In the genomic region with DNA sequence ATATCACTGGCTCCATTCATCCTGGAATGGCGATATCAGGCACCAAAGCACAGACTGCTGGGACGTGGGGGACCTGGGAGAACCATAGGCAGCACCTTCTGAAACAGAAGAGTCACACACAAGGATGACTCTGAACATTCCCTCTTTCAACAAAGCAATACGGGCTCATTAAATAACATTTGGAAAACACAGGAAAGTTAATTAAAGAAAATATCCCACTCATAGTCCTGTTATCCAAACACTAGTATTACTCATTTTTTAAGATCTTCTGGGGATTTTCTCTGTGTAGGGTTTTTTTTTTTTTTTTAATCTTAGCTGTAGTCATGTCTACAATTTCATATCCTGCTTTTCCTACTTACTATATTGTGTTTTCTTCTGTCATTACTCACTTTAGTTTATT, we compare ENCODE assay signal across 23 cellular contexts.
DNase-seq lines count a peak whose midpoint lies in the region; ATAC-seq, FAIRE-seq and TF ChIP-seq lines count a peak whose summit lies in the region.
"Had no signal": no experiment of that assay in that cellular context is flagged by ENCODE, and none has a peak within 500 bp of the region (broad histone marks: within the 10 kb centered on the region; RNA-seq: fewer than 3 reads in every experiment).

No MANE protein-coding gene starts in this region.

- H3K27ac Mint-ChIP-seq in CD14-positive monocyte = peak overlapping the region; percentile 97 to 100 (median 99)
- peak overlapping the region in 2 of 3 donors; percentile 5 to 8 for H3K27ac Mint-ChIP-seq in IgD-negative memory B cell
- H3K27ac Mint-ChIP-seq: CD4-positive, alpha-beta memory T cell had no signal

- H3K27ac ChIP-seq in trophoblast cell (ENCODE audit: low read depth, low read length) (no peak overlapping the region), lower lobe of right lung (no peak overlapping the region)
- H3K27ac ChIP-seq: BLaER1 had no signal

- H3K9ac ChIP-seq in trophoblast cell (ENCODE audit: low read length) = no peak overlapping the region
- H3K9ac ChIP-seq: BLaER1 had no signal

- H3K4me3 ChIP-seq in trophoblast cell (ENCODE audit: low read depth, low read length) (no peak overlapping the region), lower lobe of right lung (no peak overlapping the region)
- H3K4me3 ChIP-seq: BLaER1 had no signal

- H3K9me3 ChIP-seq in trophoblast cell (ENCODE audit: insufficient read depth, low read depth, low read length) = no peaks in the 10 kb centered on the region
- no peaks in the 10 kb centered on the region for H3K9me3 ChIP-seq in lower lobe of right lung
- H3K9me3 ChIP-seq: BLaER1, Caco-2, MG63 had no signal

- ATAC-seq in lower lobe of right lung (no peak), left cardiac atrium (no peak)

- no CpG with 5 or more reads among the region's 3 CpGs for WGBS in trophoblast cell (ENCODE audit: extremely low coverage, insufficient coverage, insufficient read length)

- no peak overlapping the region for H2AFZ ChIP-seq in trophoblast cell (ENCODE audit: insufficient read depth, low read length, poor library complexity)

- peaks cover 0 to 6% (median 2%) of the 10 kb centered on the region in 3 donors for H3K27me3 Mint-ChIP-seq in CD14-positive monocyte (ENCODE audit: low read depth in 3 of 3)
- H3K27me3 Mint-ChIP-seq in IgD-negative memory B cell = peaks cover 2% of the 10 kb centered on the region

- peaks cover 13 to 24% of the 10 kb centered on the region in 2 experiments for H3K4me1 ChIP-seq in trophoblast cell (ENCODE audit: control insufficient read depth in 1 of 2, insufficient read depth in 2 of 2, low read length in 2 of 2)
- H3K4me1 ChIP-seq in lower lobe of right lung = peaks cover 26% of the 10 kb centered on the region

- H4K8ac ChIP-seq in trophoblast cell (ENCODE audit: low read depth, low read length) = no peak overlapping the region

- no peak for TF ChIP-seq POLR2A in GM12891 (IDR thresholded peaks at IDR 0.05; ENCODE audit: low read depth, low read length)

- peaks cover 4% of the 10 kb centered on the region for H3K79me2 ChIP-seq in trophoblast cell (ENCODE audit: control insufficient read depth, insufficient read depth, low read length, poor library complexity)

- H4K12ac ChIP-seq in trophoblast cell (ENCODE audit: low read depth, low read length) = no peak overlapping the region

- peaks cover 35% of the 10 kb centered on the region for H3K79me1 ChIP-seq in trophoblast cell (ENCODE audit: low read length)

- H2BK5ac ChIP-seq in trophoblast cell (ENCODE audit: low read depth, low read length, poor library complexity) = no peak overlapping the region

- no peak overlapping the region for H3K4me2 ChIP-seq in trophoblast cell (ENCODE audit: low read length)
- H3K4me2 ChIP-seq: BLaER1 had no signal

- H3K18ac ChIP-seq in trophoblast cell (ENCODE audit: low read length) = no peak overlapping the region

- H3K36me3 Mint-ChIP-seq in CD14-positive monocyte (peaks cover 5 to 9% of the 10 kb centered on the region in 2 donors), IgD-negative memory B cell (no peaks in the 10 kb centered on the region)
- H3K36me3 Mint-ChIP-seq: CD4-positive, alpha-beta memory T cell had no signal

- H3K27me3 ChIP-seq in trophoblast cell (ENCODE audit: insufficient read depth, low read length) (no peaks in the 10 kb centered on the region), lower lobe of right lung (ENCODE audit: low read depth) (no peaks in the 10 kb centered on the region)
- H3K27me3 ChIP-seq: BLaER1, MG63 had no signal

- H3K4ac ChIP-seq in trophoblast cell (ENCODE audit: low read depth, low read length) = no peak overlapping the region

- peaks cover 0 to 1% (median 0%) of the 10 kb centered on the region in 7 donors for H3K9me3 Mint-ChIP-seq in CD14-positive monocyte
- H3K9me3 Mint-ChIP-seq in IgD-negative memory B cell = no peaks in the 10 kb centered on the region
- H3K9me3 Mint-ChIP-seq: CD4-positive, alpha-beta memory T cell had no signal

- peak overlapping the region; percentile 77 for H4K91ac ChIP-seq in trophoblast cell (ENCODE audit: low read depth, low read length)

- intact Hi-C loops in CD14-positive monocyte (cut with micrococcal nuclease) = loop anchor here in 1 of 2 donors (5.0 kb wide), 1 partner anchor 68 kb away; a partner anchor contains a TSS
- intact Hi-C loops in lower lobe of right lung (cut with DNase I) = no loop called here
- intact Hi-C loops in left cardiac atrium (cut with DNase I) = loop anchor here (10.0 kb wide), 1 partner anchor 150 kb away; no protein-coding TSS in a partner anchor

- H3K4me1 Mint-ChIP-seq in CD14-positive monocyte = peaks cover 97% of the 10 kb centered on the region
- peaks cover 38 to 44% (median 43%) of the 10 kb centered on the region in 3 donors for H3K4me1 Mint-ChIP-seq in IgD-negative memory B cell

- DNase-seq in CD14-positive monocyte (ENCODE audit: low spot score) = no peak
- peak; percentile 35 for DNase-seq in fibroblast of peridontal ligament (ENCODE audit: extremely low read depth)
- DNase-seq in trophoblast cell = no peak
- no peak for DNase-seq in lower lobe of right lung
- DNase-seq in germinal center (ENCODE audit: low spot score) = no peak
- no peak for DNase-seq in GM12891 (ENCODE audit: insufficient read length, low spot score)
- no peak for DNase-seq in left cardiac atrium
- DNase-seq: Caco-2; CD4-positive, alpha-beta memory T cell; DMS 273 treated with DMSO at 0.1 percent for 48 hours; DMS79 treated with DMSO at 0.1 percent for 48 hours; Karpas-422; MG63; NCI-H1417; NCI-H187; NCI-H2107; NCI-H446 treated with DMSO at 0.1 percent for 48 hours; NCI-H526 treated with DMSO at 0.1 percent for 48 hours; Right ventricle myocardium superior had no signal

- H2BK120ac ChIP-seq in trophoblast cell (ENCODE audit: insufficient read depth, low read length, poor library complexity) = peak overlapping the region; percentile 1

- H3K36me3 ChIP-seq in trophoblast cell (ENCODE audit: control insufficient read depth in 1 of 2, insufficient read depth in 2 of 2, low read length in 2 of 2) (no peaks in the 10 kb centered on the region), lower lobe of right lung (no peaks in the 10 kb centered on the region)
- H3K36me3 ChIP-seq: BLaER1, MG63 had no signal

- TF ChIP-seq CTCF in CD14-positive monocyte (IDR thresholded peaks at IDR 0.05) (no peak), lower lobe of right lung (IDR thresholded peaks at IDR 0.05) (no peak)

- H3K14ac ChIP-seq in trophoblast cell (ENCODE audit: low read length) = no peak overlapping the region

- peak overlapping the region; percentile 87 for H2BK12ac ChIP-seq in trophoblast cell (ENCODE audit: low read length)

- H3K4me3 Mint-ChIP-seq in CD14-positive monocyte = no peak overlapping the region
- no peak overlapping the region for H3K4me3 Mint-ChIP-seq in IgD-negative memory B cell
- H3K4me3 Mint-ChIP-seq: CD4-positive, alpha-beta memory T cell had no signal

- H3K23ac ChIP-seq in trophoblast cell (ENCODE audit: low read length) = no peak overlapping the region

- FAIRE-seq in GM12891 (lab: Jason Lieb, UNC) = no peak
- FAIRE-seq: GM12892, H54 had no signal

- H2AK5ac ChIP-seq in trophoblast cell (ENCODE audit: low read length) = peak overlapping the region; percentile 62

TF ChIP-seq in GM12891, 5 proteins besides CTCF, POLR2A, EP300 and RAD21:
- no peak for TF ChIP-seq POU2F2 (IDR thresholded peaks at IDR 0.05; ENCODE audit: low read depth, low read length)
- no peak for TF ChIP-seq TAF1 (IDR thresholded peaks at IDR 0.05; ENCODE audit: low read depth, low read length)
TF ChIP-seq in GM12891: peak in this region for 0.
